Comparison of ENCODE assay signal across 7 cellular contexts in genomic region chr6:19805146-19805515, GRCh38. TPM values are rescaled to one million over a fixed set of nuclear protein-coding genes. Genes with fewer than 3 reads are reported as not detected.
DNase-seq lines count a peak whose midpoint lies in the region; ATAC-seq and TF ChIP-seq lines count a peak whose summit lies in the region.

No MANE protein-coding gene starts in this region.

- H3K9me3 ChIP-seq in iPS-15b (ENCODE audit: control insufficient read depth, insufficient read depth, low read length) = no peaks in the 10 kb centered on the region
- no peaks in the 10 kb centered on the region for H3K9me3 ChIP-seq in stomach

- H3K4me1 Mint-ChIP-seq in activated B cell treated with CpG ODN at 0.5 μM for 24 hours = peaks cover 12% of the 10 kb centered on the region

- no peaks in the 10 kb centered on the region for H3K36me3 ChIP-seq in iPS-15b (ENCODE audit: control insufficient read depth, insufficient read depth, low read length)
- H3K36me3 ChIP-seq in stomach = no peaks in the 10 kb centered on the region

- H3K9me3 Mint-ChIP-seq in activated B cell treated with CpG ODN at 0.5 μM for 24 hours = no peaks in the 10 kb centered on the region

- H3K4me3 ChIP-seq in HFF-Myc (replicated peaks; ENCODE audit: low read depth, low read length) = peak overlapping the region; percentile 45
- H3K4me3 ChIP-seq in iPS-15b (ENCODE audit: low read depth, low read length) = peak overlapping the region; percentile 66
- peak overlapping the region; percentile 47 to 56 (median 54) for H3K4me3 ChIP-seq in stomach

- POLR2A ChIA-PET in activated B cell treated with CpG ODN at 0.5 μM for 24 hours (lab: Charles Lee) = no interaction called here

- peak overlapping the region; percentile 91 to 95 (median 95) for H3K27ac ChIP-seq in stomach

- 24 to 32% (median 28%) methylated on average over 5 of the region's 5 CpGs for WGBS in stomach, 5 donors

- H3K27me3 ChIP-seq in iPS-15b (ENCODE audit: control insufficient read depth, insufficient read depth, low read length) = peaks cover 26% of the 10 kb centered on the region
- peaks cover 0 to 8% (median 5%) of the 10 kb centered on the region in 3 donors for H3K27me3 ChIP-seq in stomach

- no peak for TF ChIP-seq EP300 in stomach (IDR thresholded peaks at IDR 0.05)

- no peaks in the 10 kb centered on the region for H3K36me3 Mint-ChIP-seq in activated B cell treated with CpG ODN at 0.5 μM for 24 hours (ENCODE audit: low read depth)

- peak overlapping the region; percentile 52 for H3K4me3 Mint-ChIP-seq in activated B cell treated with CpG ODN at 0.5 μM for 24 hours

- no peak for TF ChIP-seq POLR2A in stomach (IDR thresholded peaks at IDR 0.05)

- CTCF ChIA-PET in activated B cell treated with CpG ODN at 0.5 μM for 24 hours (lab: Charles Lee) = no interaction called here

- intact Hi-C loops in activated B cell treated with CpG ODN at 0.5 μM for 24 hours (cut with micrococcal nuclease) = no loop called here
- intact Hi-C loops in stomach (cut with DNase I; ENCODE audit: low total_unique reads) = no loop called here

- H3K9ac ChIP-seq in iPS-15b (ENCODE audit: low read depth, low read length) = peak overlapping the region; percentile 20

- H3K4me1 ChIP-seq in iPS-15b (ENCODE audit: control insufficient read depth, insufficient read depth, low read length) (peaks cover 10% of the 10 kb centered on the region), stomach (peaks cover 5 to 28% (median 21%) of the 10 kb centered on the region in 4 donors)

- DNase-seq in HFF-Myc (ENCODE audit: extremely low read depth, low read depth) = no peak
- no peak for DNase-seq in activated B cell treated with CpG ODN at 0.5 μM for 24 hours
- DNase-seq in stomach = no peak
- DNase-seq in NCI-H2171 treated with DMSO at 0.1 percent for 48 hours (lab: John Stamatoyannopoulos, UW) = no peak

- no peak overlapping the region for H3K27ac Mint-ChIP-seq in activated B cell treated with CpG ODN at 0.5 μM for 24 hours

- H3K27me3 Mint-ChIP-seq in activated B cell treated with CpG ODN at 0.5 μM for 24 hours = peaks cover 29% of the 10 kb centered on the region

- ATAC-seq in activated B cell treated with CpG ODN at 0.5 μM for 24 hours (ENCODE audit: low read depth) (no peak), HG03280 (IDR thresholded peaks at IDR 0.05; ENCODE audit: unreplicated experiment) (no peak), GM21447 (IDR thresholded peaks at IDR 0.05; ENCODE audit: unreplicated experiment) (no peak)

- TF ChIP-seq CTCF in HFF-Myc (IDR thresholded peaks at IDR 0.05; ENCODE audit: low read depth, low read length, missing control alignments) = no peak
- TF ChIP-seq CTCF in activated B cell treated with CpG ODN at 0.5 μM for 24 hours (IDR thresholded peaks at IDR 0.05) = no peak
- no peak for TF ChIP-seq CTCF in stomach (IDR thresholded peaks at IDR 0.05)

RNA-seq across cellular contexts. Expression of gene ID4, which starts 32.0 kb away (rescaled TPM):
- total RNA-seq in activated B cell treated with CpG ODN at 0.5 μM for 24 hours (not detected in 2 replicates), stomach (10 to 100 TPM in 3 of 5 donors, 1 to 10 TPM in 1, not detected in 1; 5.3 to 86.5 (median 22.8) TPM)
- polyA plus RNA-seq in stomach = 10 to 100 TPM in 2 of 3 donors, 1 to 10 TPM in 1; 7.4 to 18.8 (median 18.2) TPM
